In genomic region chr20:14467104-14467827, GRCh38 we compare ENCODE assay signal across 7 cellular contexts.
DNase-seq lines count a peak whose midpoint lies in the region; ATAC-seq and TF ChIP-seq lines count a peak whose summit lies in the region.
"Not testable (repeated sequence)": the region's sequence is repeated elsewhere in the genome, so short reads cannot be mapped to it uniquely, and the experiment has no call there.

No MANE protein-coding gene starts in this region.

- peaks cover 53% of the 10 kb centered on the region for H3K9me3 Mint-ChIP-seq in WTC11

- TSS peak; percentile 27 for BruUV-seq in PC-3 (replicated peaks; lab: Mats Ljungman, UMichigan)

- not testable (repeated sequence) for H3K9me3 ChIP-seq in PC-3 (ENCODE audit: low read length); mucosa of descending colon

- peaks cover 21% of the 10 kb centered on the region for H3K27me3 Mint-ChIP-seq in WTC11 (ENCODE audit: low read depth)

- peaks cover 44% of the 10 kb centered on the region for H3K4me1 Mint-ChIP-seq in WTC11

- H3K4me3 Mint-ChIP-seq in WTC11 = not testable (repeated sequence)

- TF ChIP-seq CTCF in C4-2B (conservative IDR thresholded peaks at IDR 0.05); PC-3 (conservative IDR thresholded peaks at IDR 0.05; ENCODE audit: low read depth, low read length); WTC11 (IDR thresholded peaks at IDR 0.05); mucosa of descending colon (IDR thresholded peaks at IDR 0.05): not testable (repeated sequence)

- peak overlapping the region; percentile 95 for H2AFZ ChIP-seq in PC-3 (ENCODE audit: low read length)

- peak; percentile 95 for ATAC-seq in PC-3
- ATAC-seq in WTC11 = not testable (repeated sequence)
- peak; percentile 39 for ATAC-seq in mucosa of descending colon

- intact Hi-C loops in PC-3 (cut with micrococcal nuclease); mucosa of descending colon (cut with DNase I, micrococcal nuclease): not testable (repeated sequence)

- CTCF ChIA-PET in PC-3 (lab: Charles Lee) = interaction anchor here (0.6 kb wide), 1 partner anchor 82 kb away, joined by 5 read pairs; no protein-coding TSS in a partner anchor
- CTCF ChIA-PET in WTC11 (lab: Charles Lee) = not testable (repeated sequence)

- H3F3A ChIP-seq in PC-3 (ENCODE audit: low read length, unreplicated experiment) = not testable (repeated sequence)

- H4K20me1 ChIP-seq in PC-3 (ENCODE audit: low read length) = not testable (repeated sequence)

- H3K36me3 Mint-ChIP-seq in WTC11 = peaks cover 38% of the 10 kb centered on the region

- H3K9me2 ChIP-seq in PC-3 (replicated peaks; ENCODE audit: low read length) = not testable (repeated sequence)

- not testable (repeated sequence) for H3K27me3 ChIP-seq in PC-3 (ENCODE audit: low read length)

- not testable (repeated sequence) for H3K79me2 ChIP-seq in PC-3 (ENCODE audit: low read length)

- POLR2A ChIA-PET in PC-3 (lab: Charles Lee; ENCODE audit: unreplicated experiment); WTC11 (lab: Charles Lee): not testable (repeated sequence)

- H3K4me1 ChIP-seq in PC-3 (ENCODE audit: insufficient read depth, low read length); mucosa of descending colon (ENCODE audit: low read depth): not testable (repeated sequence)

- not testable (repeated sequence) for H3K4me3 ChIP-seq in Jurkat, Clone E6-1 (ENCODE audit: low read length); mucosa of descending colon
- H3K4me3 ChIP-seq in PC-3 (ENCODE audit: low read length) = peak overlapping the region; percentile 70

- peak overlapping the region; percentile 40 for H3K9ac ChIP-seq in PC-3 (ENCODE audit: low read length)

- not testable (repeated sequence) for H3K36me3 ChIP-seq in PC-3 (ENCODE audit: low read depth, low read length); mucosa of descending colon (ENCODE audit: low read depth)

- H3K4me2 ChIP-seq in PC-3 (ENCODE audit: low read length) = peak overlapping the region; percentile 90

- DNase-seq in ELF-1 (ENCODE audit: low read depth, low spot score) (peak; percentile 10), NCI-H2171 treated with DMSO at 0.1 percent for 48 hours (lab: John Stamatoyannopoulos, UW) (peak; percentile 78), PC-3 (peak; percentile 32), WTC11 (ENCODE audit: low spot score) (peak; percentile 41), mucosa of descending colon (peak; percentile 70 to 90 (median 81))
- DNase-seq in Jurkat, Clone E6-1 (ENCODE audit: low read depth, low spot score) = peak; percentile 12

- not testable (repeated sequence) for H3K27ac Mint-ChIP-seq in WTC11

- H3K27ac ChIP-seq in C4-2B (peak overlapping the region; percentile 5; the same call in 1 of the 2 replicates), PC-3 (ENCODE audit: low read length) (peak overlapping the region; percentile 6; the same call in 1 of the 2 replicates)

TF ChIP-seq in WTC11, 78 proteins besides CTCF, POLR2A, EP300 and RAD21:
- TF ChIP-seq FOXK1 (CRISPR knock-in tag; IDR thresholded peaks at IDR 0.05) = peak; percentile 62; the same call in 1 of the 2 replicates

Comparison
In these comparisons a context has a peak if more than half of its experiments do, and no peak if none do; other contexts are left out.
1. DNase-seq: peak in every context shown above with its lines; median percentile 81 in mucosa of descending colon; 78 in NCI-H2171 treated with DMSO at 0.1 percent for 48 hours; 41 in WTC11; 32 in PC-3; 12 in Jurkat, Clone E6-1; 10 in ELF-1.